ENCODE assay signal across 8 cellular contexts in the genomic region with DNA sequence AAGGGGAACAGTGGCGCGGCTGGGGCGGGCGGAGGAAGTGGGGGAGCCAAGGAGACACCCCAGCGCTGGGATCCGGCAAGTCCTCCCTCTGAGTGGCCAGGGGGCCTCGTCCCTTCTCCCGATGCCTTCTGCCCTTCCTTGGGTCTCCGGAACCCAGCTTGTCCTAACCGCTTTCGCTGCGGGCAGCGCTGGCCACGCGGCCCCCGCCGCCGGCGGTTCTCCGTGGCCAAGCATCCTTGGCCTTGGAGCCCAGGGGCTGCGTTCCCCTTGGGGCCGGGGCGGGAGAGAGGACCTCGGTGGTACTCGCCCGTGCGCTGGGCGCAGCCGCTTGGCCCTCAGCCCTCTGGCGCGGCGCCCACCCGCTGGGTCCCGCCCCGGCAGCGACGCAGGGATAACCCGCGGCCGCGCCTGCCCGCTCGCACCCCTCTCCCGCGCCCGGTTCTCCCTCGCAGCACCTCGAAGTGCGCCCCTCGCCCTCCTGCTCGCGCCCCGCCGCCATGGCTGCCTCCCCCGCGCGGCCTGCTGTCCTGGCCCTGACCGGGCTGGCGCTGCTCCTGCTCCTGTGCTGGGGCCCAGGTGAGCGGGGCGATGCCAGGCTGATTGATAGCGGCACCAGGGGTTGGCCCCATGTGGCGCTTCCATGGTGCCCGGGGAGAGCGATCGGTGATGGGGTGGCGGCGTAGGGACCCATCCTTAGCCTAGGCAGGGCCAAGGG.
A peak's percentile ranks its signal among the peaks of the same experiment; 100 is the strongest.
DNase-seq lines count a peak whose midpoint lies in the region; ATAC-seq and TF ChIP-seq lines count a peak whose summit lies in the region.

No MANE protein-coding gene starts in this region.

- peaks cover 0 to 8% (median 5%) of the 10 kb centered on the region in 3 donors for H3K27me3 ChIP-seq in skeletal muscle tissue (ENCODE audit: control insufficient read depth in 3 of 3, insufficient read depth in 3 of 3, low read length in 3 of 3)

- no peak for TF ChIP-seq CTCF in astrocyte of the cerebellum (IDR thresholded peaks at IDR 0.05; ENCODE audit: low read depth, low read length, missing control alignments)

- peaks cover 0 to 20% of the 10 kb centered on the region in 2 donors for H3K27me3 Mint-ChIP-seq in T-cell

- no peaks in the 10 kb centered on the region for H3K9me3 ChIP-seq in skeletal muscle tissue (ENCODE audit: control insufficient read depth in 3 of 3, low read length in 3 of 3)

- ATAC-seq in T-cell (replicated peaks in 1 of 4) = peak; percentile 61 to 77 (median 72)
- no peak for ATAC-seq in GM21529 (IDR thresholded peaks at IDR 0.05; ENCODE audit: unreplicated experiment)
- no peak for ATAC-seq in GM21360 (IDR thresholded peaks at IDR 0.05; ENCODE audit: unreplicated experiment)

- H3K4me1 ChIP-seq in skeletal muscle tissue (ENCODE audit: control insufficient read depth in 3 of 3, insufficient read depth in 3 of 3, low read length in 3 of 3) = peaks cover 12 to 18% (median 14%) of the 10 kb centered on the region in 3 donors

- CTCF ChIA-PET in T-cell (lab: Charles Lee) = interaction anchor here in 1 of 2 donors (0.6 kb wide), 1 partner anchor 735 kb away, joined by 3 read pairs; no protein-coding TSS in a partner anchor

- H3K27ac Mint-ChIP-seq in T-cell = peak overlapping the region; percentile 31 to 68

- DNase-seq in T-cell (peak in 16 of 34 experiments; percentile 9 to 44 (median 19)), astrocyte of the cerebellum (ENCODE audit: low read depth) (no peak), islet precursor cell (peak; percentile 52), SIG-M5 (lab: John Stamatoyannopoulos, UW) (no peak), NCI-H128 (lab: John Stamatoyannopoulos, UW; ENCODE audit: unreplicated experiment) (no peak)

- peak overlapping the region in 2 of 3 donors; percentile 53 to 57 for H3K9ac ChIP-seq in skeletal muscle tissue (ENCODE audit: low read depth in 1 of 3, low read length in 3 of 3)

- no peak overlapping the region for H3K27ac ChIP-seq in skeletal muscle tissue (ENCODE audit: low read depth, low read length)

- peaks cover 4% of the 10 kb centered on the region for H3K36me3 Mint-ChIP-seq in T-cell

- H3K36me3 ChIP-seq in skeletal muscle tissue (ENCODE audit: control insufficient read depth in 3 of 3, insufficient read depth in 3 of 3, low read length in 3 of 3) = no peaks in the 10 kb centered on the region

- POLR2A ChIA-PET in T-cell (lab: Charles Lee) = no interaction called here

- H3K4me3 Mint-ChIP-seq in T-cell = peak overlapping the region; percentile 69 to 82 (median 78)

- peak overlapping the region; percentile 28 for H3K4me3 ChIP-seq in astrocyte of the cerebellum (ENCODE audit: low read depth, low read length)
- H3K4me3 ChIP-seq in skeletal muscle tissue (ENCODE audit: low read length in 3 of 3) = peak overlapping the region; percentile 57 to 71 (median 70)

- peaks cover 25 to 53% (median 27%) of the 10 kb centered on the region in 3 donors for H3K4me1 Mint-ChIP-seq in T-cell

- peaks cover 0 to 5% (median 3%) of the 10 kb centered on the region in 3 donors for H3K9me3 Mint-ChIP-seq in T-cell

- in situ Hi-C loops in astrocyte of the cerebellum (cut with HindIII; ENCODE audit: low sequenced_read_pairs) = no loop called here

Comparison
In these comparisons a context has a peak if more than half of its experiments do, and no peak if none do; other contexts are left out.
1. ATAC-seq: peak in T-cell (4 of 4); none in GM21529 (single experiment) and GM21360 (single experiment).